In genomic region chr2:189137519-189137918, GRCh38 we compare ENCODE assay signal across 22 cellular contexts.
"Had no signal": no experiment of that assay in that cellular context is flagged by ENCODE, and none has a peak within 500 bp of the region (broad histone marks: within the 10 kb centered on the region; RNA-seq: fewer than 3 reads in every experiment).

No MANE protein-coding gene starts in this region.

- H3K9me3 ChIP-seq: neutrophil, pancreas, psoas muscle had no signal

- H3K4me1 ChIP-seq: pancreas, psoas muscle had no signal

- H3K27me3 ChIP-seq: neutrophil, pancreas had no signal

- H3K36me3 ChIP-seq: neutrophil, pancreas had no signal

- ATAC-seq: activated T-cell treated with anti-CD3 and anti-CD28 coated beads, Interleukin-2, amount 50 U/mL, for 4 hours; natural killer cell treated with Interleukin-12 subunit alpha and Interleukin-12 subunit beta and Interleukin-15 and Interleukin-18, amount 100 ng/mL, for 72 hours; pancreas; psoas muscle; sciatic nerve had no signal

- FAIRE-seq: bronchial epithelial cell, keratinocyte, pancreas had no signal

- DNase-seq: activated B cell treated with CpG ODN at 0.5 μM for 24 hours; activated CD4-positive, alpha-beta T cell treated with anti-CD3 and anti-CD28 coated beads for 4 hours; activated CD4-positive, alpha-beta T cell treated with anti-CD3 and anti-CD28 coated beads, Interleukin-2, amount 50 U/mL, for 48 hours; activated CD8-positive, alpha-beta memory T cell treated with anti-CD3 and anti-CD28 coated beads, Interleukin-2, amount 50 U/mL, for 48 hours; activated naive CD4-positive, alpha-beta T cell treated with Interleukin-2 at 50 U/mL for 16 hours; activated naive CD8-positive, alpha-beta T cell treated with anti-CD3 and anti-CD28 coated beads for 36 hours; activated T-cell treated with anti-CD3 and anti-CD28 coated beads, Interleukin-2, amount 50 U/mL, for 4 hours; amniotic stem cell; cerebellar nuclear complex; cortex of kidney; mammary epithelial cell; pancreas; stimulated activated CD4-positive, alpha-beta T cell treated with anti-CD3 and anti-CD28 coated beads, Interleukin-2, amount 100 ng/mL, for 48 hours; stimulated activated naive CD4-positive, alpha-beta T cell treated with Interleukin-2 at 50 U/mL for 16 hours; T-helper 1 cell had no signal

- H3K27ac ChIP-seq: epithelial cell of prostate, neutrophil, pancreas, psoas muscle had no signal

- H3K4me3 ChIP-seq: pancreas, psoas muscle had no signal
